ENCODE assay signal across 15 cellular contexts in the genomic region with DNA sequence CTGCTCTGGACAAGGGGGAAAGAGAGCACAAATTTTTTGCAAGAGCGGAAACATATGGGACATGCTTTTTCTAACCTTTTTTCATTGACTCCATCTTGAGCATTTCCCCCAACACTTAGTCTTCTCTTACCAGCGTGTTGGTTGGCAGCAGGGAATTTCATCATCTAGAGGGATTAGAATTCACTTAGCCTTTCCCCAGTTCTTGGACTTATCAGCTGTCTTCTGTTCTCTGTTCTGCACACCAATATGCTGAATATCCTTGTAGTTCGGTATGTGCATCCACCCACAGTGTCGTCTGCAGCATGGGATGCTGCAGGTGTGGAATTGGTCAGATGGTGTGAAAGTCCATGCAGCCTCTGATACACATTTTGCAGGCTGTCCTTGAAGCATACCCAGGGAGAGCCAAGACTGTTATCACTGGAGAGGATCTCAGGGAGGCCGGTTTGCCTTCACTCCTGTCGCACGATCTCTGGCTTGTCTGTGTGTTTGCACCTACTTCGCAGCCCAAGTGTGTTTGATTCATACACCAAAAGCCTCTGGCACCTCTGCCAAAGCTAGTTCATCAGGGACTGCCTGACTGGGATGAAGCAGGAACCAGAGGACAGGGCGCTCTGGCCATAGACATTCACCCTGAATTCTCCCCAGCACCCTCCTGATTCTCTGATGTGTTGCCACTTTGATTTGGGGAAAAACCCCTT.
DNase-seq lines count a peak whose midpoint lies in the region; ATAC-seq and TF ChIP-seq lines count a peak whose summit lies in the region.
"Had no signal": no experiment of that assay in that cellular context is flagged by ENCODE, and none has a peak within 500 bp of the region (broad histone marks: within the 10 kb centered on the region; RNA-seq: fewer than 3 reads in every experiment).

No MANE protein-coding gene starts in this region.

- ATAC-seq in activated naive CD8-positive, alpha-beta T cell treated with anti-CD3 and anti-CD28 coated beads, Interleukin-2, amount 10 ng/mL, durations not matched to agents 7 days and 5 days (ENCODE audit: low read depth), result no peak
- ATAC-seq in effector memory CD8-positive, alpha-beta T cell (replicated peaks), result no peak
- ATAC-seq: left lobe of liver; naive thymus-derived CD8-positive, alpha-beta T cell had no signal

- no peak for DNase-seq in activated naive CD8-positive, alpha-beta T cell treated with anti-CD3 and anti-CD28 coated beads, Interleukin-2, amount 10 ng/mL, durations not matched to agents 7 days and 5 days
- DNase-seq in activated naive CD8-positive, alpha-beta T cell treated with anti-CD3 and anti-CD28 coated beads for 36 hours, result no peak
- DNase-seq in chondrocyte (ENCODE audit: low spot score) (peak; percentile 32), vagina (ENCODE audit: extremely low spot score in 2 of 2) (no peak), NCI-H748 (lab: John Stamatoyannopoulos, UW; ENCODE audit: unreplicated experiment) (no peak), substantia nigra (lab: John Stamatoyannopoulos, UW) (no peak)
- no peak for DNase-seq in effector memory CD8-positive, alpha-beta T cell
- DNase-seq: activated CD4-positive, alpha-beta T cell treated with anti-CD3 and anti-CD28 coated beads, Interleukin-2, amount 50 U/mL, for 4 hours; activated gamma-delta T cell treated with Interleukin-2 at 50 U/mL for 16 hours; naive thymus-derived CD8-positive, alpha-beta T cell; NCI-H1092 treated with DMSO at 0.1 percent for 48 hours; NCI-H226 had no signal

- TF ChIP-seq CTCF in chondrocyte (IDR thresholded peaks at IDR 0.05) (no peak), nephron (IDR thresholded peaks at IDR 0.05; ENCODE audit: unreplicated experiment in 3 of 3) (no peak), vagina (IDR thresholded peaks at IDR 0.05) (no peak)

- H3K27ac ChIP-seq in vagina (peak overlapping the region; percentile 47), substantia nigra (ENCODE audit: low read depth, low read length, poor library complexity, severe bottlenecking) (no peak overlapping the region)

- H3K27me3 ChIP-seq in vagina, result no peaks in the 10 kb centered on the region
- H3K27me3 ChIP-seq: hepatocyte had no signal

- no peaks in the 10 kb centered on the region for H3K36me3 ChIP-seq in vagina

- H3K4me1 ChIP-seq in vagina, result no peaks in the 10 kb centered on the region

- H3K4me1 Mint-ChIP-seq in activated naive CD8-positive, alpha-beta T cell treated with anti-CD3 and anti-CD28 coated beads, Interleukin-2, amount 10 ng/mL, durations not matched to agents 7 days and 5 days, result peaks cover 76% of the 10 kb centered on the region
- H3K4me1 Mint-ChIP-seq in activated naive CD8-positive, alpha-beta T cell treated with anti-CD3 and anti-CD28 coated beads for 36 hours, result peaks cover 34% of the 10 kb centered on the region
- H3K4me1 Mint-ChIP-seq in chondrocyte (ENCODE audit: low read depth) (peaks cover 21% of the 10 kb centered on the region), nephron (peaks cover 43% of the 10 kb centered on the region)
- peaks cover 4 to 5% of the 10 kb centered on the region in 2 donors for H3K4me1 Mint-ChIP-seq in effector memory CD8-positive, alpha-beta T cell (ENCODE audit: low read depth in 2 of 2)

- POLR2A ChIA-PET in activated naive CD8-positive, alpha-beta T cell treated with anti-CD3 and anti-CD28 coated beads, Interleukin-2, amount 10 ng/mL, durations not matched to agents 7 days and 5 days (lab: Charles Lee), result interaction anchor here (6.0 kb wide), 1 partner anchor 91 kb away, joined by 50 read pairs; a partner anchor contains a TSS

- no peak for TF ChIP-seq POLR2A in vagina (IDR thresholded peaks at IDR 0.05)

- no peak overlapping the region for H3K4me3 ChIP-seq in vagina
- H3K4me3 ChIP-seq: hepatocyte had no signal

- no peak overlapping the region for H3K4me3 Mint-ChIP-seq in activated naive CD8-positive, alpha-beta T cell treated with anti-CD3 and anti-CD28 coated beads, Interleukin-2, amount 10 ng/mL, durations not matched to agents 7 days and 5 days
- H3K4me3 Mint-ChIP-seq in activated naive CD8-positive, alpha-beta T cell treated with anti-CD3 and anti-CD28 coated beads for 36 hours, result no peak overlapping the region
- H3K4me3 Mint-ChIP-seq in chondrocyte (ENCODE audit: unreplicated experiment), result no peak overlapping the region
- H3K4me3 Mint-ChIP-seq in nephron, result no peak overlapping the region
- no peak overlapping the region for H3K4me3 Mint-ChIP-seq in effector memory CD8-positive, alpha-beta T cell
- H3K4me3 Mint-ChIP-seq: naive thymus-derived CD8-positive, alpha-beta T cell had no signal

- no peaks in the 10 kb centered on the region for H3K27me3 Mint-ChIP-seq in activated naive CD8-positive, alpha-beta T cell treated with anti-CD3 and anti-CD28 coated beads, Interleukin-2, amount 10 ng/mL, durations not matched to agents 7 days and 5 days
- no peaks in the 10 kb centered on the region for H3K27me3 Mint-ChIP-seq in activated naive CD8-positive, alpha-beta T cell treated with anti-CD3 and anti-CD28 coated beads for 36 hours
- H3K27me3 Mint-ChIP-seq in chondrocyte (ENCODE audit: low read depth) (no peaks in the 10 kb centered on the region), nephron (ENCODE audit: low read depth) (peaks cover 7% of the 10 kb centered on the region)
- H3K27me3 Mint-ChIP-seq in effector memory CD8-positive, alpha-beta T cell, result no peaks in the 10 kb centered on the region
- H3K27me3 Mint-ChIP-seq: naive thymus-derived CD8-positive, alpha-beta T cell had no signal

- H3K36me3 Mint-ChIP-seq in activated naive CD8-positive, alpha-beta T cell treated with anti-CD3 and anti-CD28 coated beads, Interleukin-2, amount 10 ng/mL, durations not matched to agents 7 days and 5 days, result peaks cover 38% of the 10 kb centered on the region
- H3K36me3 Mint-ChIP-seq in activated naive CD8-positive, alpha-beta T cell treated with anti-CD3 and anti-CD28 coated beads for 36 hours, result peaks cover 10% of the 10 kb centered on the region
- peaks cover 14% of the 10 kb centered on the region for H3K36me3 Mint-ChIP-seq in chondrocyte (ENCODE audit: low read depth)
- peaks cover 9% of the 10 kb centered on the region for H3K36me3 Mint-ChIP-seq in nephron (ENCODE audit: low read depth)
- peaks cover 11% of the 10 kb centered on the region for H3K36me3 Mint-ChIP-seq in effector memory CD8-positive, alpha-beta T cell (ENCODE audit: insufficient read depth)

- intact Hi-C loops in vagina (cut with DNase I), result no loop called here

- H3K9me3 ChIP-seq in vagina, result no peaks in the 10 kb centered on the region

- H3K27ac Mint-ChIP-seq in activated naive CD8-positive, alpha-beta T cell treated with anti-CD3 and anti-CD28 coated beads, Interleukin-2, amount 10 ng/mL, durations not matched to agents 7 days and 5 days, result peak overlapping the region; percentile 90
- H3K27ac Mint-ChIP-seq in activated naive CD8-positive, alpha-beta T cell treated with anti-CD3 and anti-CD28 coated beads for 36 hours, result no peak overlapping the region
- H3K27ac Mint-ChIP-seq in chondrocyte (ENCODE audit: unreplicated experiment) (no peak overlapping the region), nephron (peak overlapping the region; percentile 12 to 42 (median 16))
- H3K27ac Mint-ChIP-seq in effector memory CD8-positive, alpha-beta T cell, result no peak overlapping the region

- no peaks in the 10 kb centered on the region for H3K9me3 Mint-ChIP-seq in activated naive CD8-positive, alpha-beta T cell treated with anti-CD3 and anti-CD28 coated beads, Interleukin-2, amount 10 ng/mL, durations not matched to agents 7 days and 5 days
- peaks cover 4% of the 10 kb centered on the region for H3K9me3 Mint-ChIP-seq in activated naive CD8-positive, alpha-beta T cell treated with anti-CD3 and anti-CD28 coated beads for 36 hours
- H3K9me3 Mint-ChIP-seq in chondrocyte (ENCODE audit: low read depth) (peaks cover 2% of the 10 kb centered on the region), nephron (no peaks in the 10 kb centered on the region)
- no peaks in the 10 kb centered on the region for H3K9me3 Mint-ChIP-seq in effector memory CD8-positive, alpha-beta T cell
- H3K9me3 Mint-ChIP-seq: naive thymus-derived CD8-positive, alpha-beta T cell had no signal

Comparison
In these comparisons a context has a peak if more than half of its experiments do, and no peak if none do; other contexts are left out.
1. H3K27ac Mint-ChIP-seq: peak in activated naive CD8-positive, alpha-beta T cell treated with anti-CD3 and anti-CD28 coated beads, Interleukin-2, amount 10 ng/mL, durations not matched to agents 7 days and 5 days (single experiment) and nephron (3 of 3); none in activated naive CD8-positive, alpha-beta T cell treated with anti-CD3 and anti-CD28 coated beads for 36 hours (single experiment), chondrocyte (single experiment) and effector memory CD8-positive, alpha-beta T cell (0 of 2).